ENCODE assay signal across 2 cellular contexts in the genomic region with DNA sequence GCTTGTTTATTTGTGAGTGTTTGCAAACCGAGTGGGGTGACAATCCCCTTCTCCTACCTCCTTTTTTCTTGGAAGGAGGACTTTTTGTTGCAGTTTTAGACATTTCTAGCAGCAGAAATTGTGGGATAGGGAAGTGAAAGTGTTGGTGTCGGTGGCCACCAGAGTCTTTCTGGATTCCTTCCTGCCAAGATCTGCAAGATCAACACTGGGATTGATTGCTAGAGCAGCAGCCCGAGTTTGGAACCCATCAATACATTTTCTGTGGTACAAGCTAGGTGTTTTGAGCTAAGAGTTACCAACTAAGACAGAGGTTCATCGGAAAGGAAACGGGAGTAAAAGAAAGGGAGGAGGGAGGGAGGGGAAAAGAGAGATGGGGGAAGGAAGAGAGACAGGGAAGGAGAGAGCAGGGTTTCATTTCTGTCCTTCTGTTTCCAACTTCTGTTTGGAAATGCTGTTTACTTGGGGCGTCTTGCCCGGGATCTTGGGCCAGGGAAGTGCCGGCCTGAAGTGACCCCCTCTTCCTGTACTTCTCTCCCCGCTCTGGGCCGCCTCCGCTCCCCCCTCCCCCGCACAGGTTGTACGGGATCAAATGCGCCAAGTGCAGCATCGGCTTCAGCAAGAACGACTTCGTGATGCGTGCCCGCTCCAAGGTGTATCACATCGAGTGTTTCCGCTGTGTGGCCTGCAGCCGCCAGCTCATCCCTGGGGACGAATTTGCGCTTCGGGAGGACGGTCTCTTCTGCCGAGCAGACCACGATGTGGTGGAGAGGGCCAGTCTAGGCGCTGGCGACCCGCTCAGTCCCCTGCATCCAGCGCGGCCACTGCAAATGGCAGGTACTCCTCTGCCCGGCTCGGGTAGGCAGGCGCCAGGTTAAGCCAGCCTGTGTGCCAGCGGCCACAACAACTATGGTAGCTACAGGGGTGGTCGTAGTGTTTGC.
TF ChIP-seq lines count a peak whose summit lies in the region.

No MANE protein-coding gene starts in this region.

TF ChIP-seq in IMR-90, 13 proteins besides CTCF, POLR2A, EP300 and RAD21 (continued from another document):
- TF ChIP-seq, protein P1, sequence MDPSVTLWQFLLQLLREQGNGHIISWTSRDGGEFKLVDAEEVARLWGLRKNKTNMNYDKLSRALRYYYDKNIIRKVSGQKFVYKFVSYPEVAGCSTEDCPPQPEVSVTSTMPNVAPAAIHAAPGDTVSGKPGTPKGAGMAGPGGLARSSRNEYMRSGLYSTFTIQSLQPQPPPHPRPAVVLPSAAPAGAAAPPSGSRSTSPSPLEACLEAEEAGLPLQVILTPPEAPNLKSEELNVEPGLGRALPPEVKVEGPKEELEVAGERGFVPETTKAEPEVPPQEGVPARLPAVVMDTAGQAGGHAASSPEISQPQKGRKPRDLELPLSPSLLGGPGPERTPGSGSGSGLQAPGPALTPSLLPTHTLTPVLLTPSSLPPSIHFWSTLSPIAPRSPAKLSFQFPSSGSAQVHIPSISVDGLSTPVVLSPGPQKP (IDR thresholded peaks at IDR 0.05; ENCODE audit: borderline replicate concordance, low read depth, low read length), result no peak
- no peak for TF ChIP-seq MXI1 (IDR thresholded peaks at IDR 0.05; ENCODE audit: borderline replicate concordance, low read depth, low read length)
- TF ChIP-seq, protein P2, sequence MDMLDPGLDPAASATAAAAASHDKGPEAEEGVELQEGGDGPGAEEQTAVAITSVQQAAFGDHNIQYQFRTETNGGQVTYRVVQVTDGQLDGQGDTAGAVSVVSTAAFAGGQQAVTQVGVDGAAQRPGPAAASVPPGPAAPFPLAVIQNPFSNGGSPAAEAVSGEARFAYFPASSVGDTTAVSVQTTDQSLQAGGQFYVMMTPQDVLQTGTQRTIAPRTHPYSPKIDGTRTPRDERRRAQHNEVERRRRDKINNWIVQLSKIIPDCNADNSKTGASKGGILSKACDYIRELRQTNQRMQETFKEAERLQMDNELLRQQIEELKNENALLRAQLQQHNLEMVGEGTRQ (IDR thresholded peaks at IDR 0.05; ENCODE audit: low read depth, low read length), result no peak
- TF ChIP-seq SMC3 (IDR thresholded peaks at IDR 0.05; ENCODE audit: low read depth, low read length), result no peak
- no peak for TF ChIP-seq FOS (IDR thresholded peaks at IDR 0.05; ENCODE audit: low read depth, low read length)
- TF ChIP-seq MAZ (IDR thresholded peaks at IDR 0.05; ENCODE audit: borderline replicate concordance, low read depth, low read length), result no peak
- no peak for TF ChIP-seq BHLHE40 (IDR thresholded peaks at IDR 0.05; ENCODE audit: low read depth, low read length)
- TF ChIP-seq CEBPB (IDR thresholded peaks at IDR 0.05; ENCODE audit: low read depth, low read length), result no peak
- no peak for TF ChIP-seq NFE2L2 (IDR thresholded peaks at IDR 0.05; ENCODE audit: low read depth, low read length)
- TF ChIP-seq RCOR1 (IDR thresholded peaks at IDR 0.05; ENCODE audit: insufficient replicate concordance, low read length), result no peak
TF ChIP-seq in IMR-90: peak in this region for 0.

TF ChIP-seq in neural cell, 6 proteins besides CTCF, POLR2A, EP300 and RAD21 (continued from another document):
- TF ChIP-seq, protein P3, sequence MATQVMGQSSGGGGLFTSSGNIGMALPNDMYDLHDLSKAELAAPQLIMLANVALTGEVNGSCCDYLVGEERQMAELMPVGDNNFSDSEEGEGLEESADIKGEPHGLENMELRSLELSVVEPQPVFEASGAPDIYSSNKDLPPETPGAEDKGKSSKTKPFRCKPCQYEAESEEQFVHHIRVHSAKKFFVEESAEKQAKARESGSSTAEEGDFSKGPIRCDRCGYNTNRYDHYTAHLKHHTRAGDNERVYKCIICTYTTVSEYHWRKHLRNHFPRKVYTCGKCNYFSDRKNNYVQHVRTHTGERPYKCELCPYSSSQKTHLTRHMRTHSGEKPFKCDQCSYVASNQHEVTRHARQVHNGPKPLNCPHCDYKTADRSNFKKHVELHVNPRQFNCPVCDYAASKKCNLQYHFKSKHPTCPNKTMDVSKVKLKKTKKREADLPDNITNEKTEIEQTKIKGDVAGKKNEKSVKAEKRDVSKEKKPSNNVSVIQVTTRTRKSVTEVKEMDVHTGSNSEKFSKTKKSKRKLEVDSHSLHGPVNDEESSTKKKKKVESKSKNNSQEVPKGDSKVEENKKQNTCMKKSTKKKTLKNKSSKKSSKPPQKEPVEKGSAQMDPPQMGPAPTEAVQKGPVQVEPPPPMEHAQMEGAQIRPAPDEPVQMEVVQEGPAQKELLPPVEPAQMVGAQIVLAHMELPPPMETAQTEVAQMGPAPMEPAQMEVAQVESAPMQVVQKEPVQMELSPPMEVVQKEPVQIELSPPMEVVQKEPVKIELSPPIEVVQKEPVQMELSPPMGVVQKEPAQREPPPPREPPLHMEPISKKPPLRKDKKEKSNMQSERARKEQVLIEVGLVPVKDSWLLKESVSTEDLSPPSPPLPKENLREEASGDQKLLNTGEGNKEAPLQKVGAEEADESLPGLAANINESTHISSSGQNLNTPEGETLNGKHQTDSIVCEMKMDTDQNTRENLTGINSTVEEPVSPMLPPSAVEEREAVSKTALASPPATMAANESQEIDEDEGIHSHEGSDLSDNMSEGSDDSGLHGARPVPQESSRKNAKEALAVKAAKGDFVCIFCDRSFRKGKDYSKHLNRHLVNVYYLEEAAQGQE (IDR thresholded peaks at IDR 0.05; ENCODE audit: borderline replicate concordance), result no peak
- TF ChIP-seq EZH2 (IDR thresholded peaks at IDR 0.05; ENCODE audit: borderline replicate concordance, insufficient read depth, low read length, poor library complexity, severe bottlenecking) (no peak), SMC3 (conservative IDR thresholded peaks at IDR 0.05; ENCODE audit: poor library complexity) (no peak), TAF1 (IDR thresholded peaks at IDR 0.05; ENCODE audit: low read depth) (no peak)
